In the genomic region with DNA sequence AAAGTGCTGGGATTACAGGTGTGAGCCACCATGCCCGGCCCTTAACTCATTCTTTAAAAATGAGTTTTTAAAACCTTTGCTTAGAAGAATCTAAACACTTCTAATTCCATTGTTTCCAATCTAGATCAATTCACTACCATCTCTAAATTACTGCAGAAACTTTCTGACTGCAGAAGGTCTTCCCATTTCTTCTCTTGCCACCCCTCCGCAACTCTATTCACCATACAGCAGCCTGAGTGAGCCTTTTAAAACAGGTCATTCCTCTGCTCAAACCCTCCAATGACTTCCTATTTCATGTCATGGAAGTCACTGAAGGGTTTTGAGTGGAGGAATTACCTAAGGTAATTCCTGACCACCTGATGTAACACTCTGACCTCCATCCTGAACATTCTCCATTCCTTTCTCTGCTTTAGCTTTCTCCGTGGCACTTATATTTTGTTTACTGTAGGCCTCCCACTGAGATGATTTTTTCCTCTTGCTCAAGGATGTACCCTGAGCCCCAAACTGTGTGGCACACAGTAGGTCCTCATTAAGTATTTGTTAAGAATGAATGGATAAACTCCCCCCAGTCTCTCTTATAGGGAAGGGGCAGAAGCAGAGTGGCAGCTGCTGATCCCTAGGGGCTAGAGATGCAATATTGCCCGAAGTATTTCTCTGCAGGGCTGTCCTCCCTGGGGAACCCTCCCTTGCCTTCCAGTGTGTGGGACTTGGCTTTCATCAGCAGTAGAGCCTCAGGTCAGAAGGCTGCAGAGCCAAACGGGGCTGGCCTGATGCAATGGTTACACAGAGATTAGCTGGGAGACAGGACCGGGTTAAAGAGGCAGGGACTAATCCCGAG, we compare ENCODE assay signal across 8 cellular contexts. TPM values are rescaled to one million over a fixed set of nuclear protein-coding genes. Genes with fewer than 3 reads are reported as not detected.
DNase-seq lines count a peak whose midpoint lies in the region; ATAC-seq and TF ChIP-seq lines count a peak whose summit lies in the region.

No MANE protein-coding gene starts in this region.

- H3K27ac Mint-ChIP-seq in CD8-positive, alpha-beta memory T cell = peak overlapping the region; percentile 93 to 100 (median 99)
- H3K27ac Mint-ChIP-seq in stimulated activated effector memory CD8-positive, alpha-beta T cell treated with anti-CD3 and anti-CD28 coated beads, Interleukin-12 subunit alpha, Interleukin-12 subunit beta, amount 100 ng/mL, for 72 hours = peak overlapping the region; percentile 99

- no peak for DNase-seq in CD8-positive, alpha-beta memory T cell
- DNase-seq in LNCaP clone FGC (ENCODE audit: low read depth) (no peak), GM13976 (ENCODE audit: low spot score) (no peak), NCI-H1092 treated with DMSO at 0.1 percent for 48 hours (lab: John Stamatoyannopoulos, UW) (no peak), NCI-H2107 treated with DMSO at 0.1 percent for 48 hours (lab: John Stamatoyannopoulos, UW; ENCODE audit: unreplicated experiment) (no peak)
- no peak for DNase-seq in stimulated activated effector memory CD8-positive, alpha-beta T cell treated with anti-CD3 and anti-CD28 coated beads, Interleukin-12 subunit alpha, Interleukin-12 subunit beta, amount 100 ng/mL, for 72 hours (ENCODE audit: low spot score in 2 of 2)

- in situ Hi-C loops in GM13976 (cut with MboI; ENCODE audit: low sequenced_read_pairs, unreplicated experiment) = no loop called here

- H3K4me3 Mint-ChIP-seq in CD8-positive, alpha-beta memory T cell = peak overlapping the region; percentile 96 to 100 (median 98)
- peak overlapping the region; percentile 93 for H3K4me3 Mint-ChIP-seq in stimulated activated effector memory CD8-positive, alpha-beta T cell treated with anti-CD3 and anti-CD28 coated beads, Interleukin-12 subunit alpha, Interleukin-12 subunit beta, amount 100 ng/mL, for 72 hours

- peak overlapping the region; percentile 99 for H3K27ac ChIP-seq in CD8-positive, alpha-beta memory T cell (ENCODE audit: low read depth, low read length)
- peak overlapping the region; percentile 100 for H3K27ac ChIP-seq in angular gyrus (ENCODE audit: low read depth, low read length)

- H3K4me3 ChIP-seq in CD8-positive, alpha-beta memory T cell (ENCODE audit: low read length) = peak overlapping the region; percentile 87
- H3K4me3 ChIP-seq in LNCaP clone FGC (ENCODE audit: low read depth, low read length) (peak overlapping the region; percentile 93), iPS-18c (ENCODE audit: insufficient read depth, low read depth, low read length) (peak overlapping the region; percentile 83)

- no peaks in the 10 kb centered on the region for H3K27me3 ChIP-seq in CD8-positive, alpha-beta memory T cell (ENCODE audit: insufficient read depth, low read length, poor library complexity, severe bottlenecking)

- peaks cover 46 to 59% (median 47%) of the 10 kb centered on the region in 3 donors for H3K4me1 Mint-ChIP-seq in CD8-positive, alpha-beta memory T cell
- peaks cover 65% of the 10 kb centered on the region for H3K4me1 Mint-ChIP-seq in stimulated activated effector memory CD8-positive, alpha-beta T cell treated with anti-CD3 and anti-CD28 coated beads, Interleukin-12 subunit alpha, Interleukin-12 subunit beta, amount 100 ng/mL, for 72 hours

- peaks cover 44% of the 10 kb centered on the region for H3K4me1 ChIP-seq in CD8-positive, alpha-beta memory T cell (ENCODE audit: insufficient read depth, low read length)

- H3K36me3 Mint-ChIP-seq in CD8-positive, alpha-beta memory T cell = peaks cover 0 to 66% (median 15%) of the 10 kb centered on the region in 3 donors
- peaks cover 97% of the 10 kb centered on the region for H3K36me3 Mint-ChIP-seq in stimulated activated effector memory CD8-positive, alpha-beta T cell treated with anti-CD3 and anti-CD28 coated beads, Interleukin-12 subunit alpha, Interleukin-12 subunit beta, amount 100 ng/mL, for 72 hours

- H3K9me3 Mint-ChIP-seq in CD8-positive, alpha-beta memory T cell = peaks cover 0 to 4% (median 0%) of the 10 kb centered on the region in 5 donors
- H3K9me3 Mint-ChIP-seq in stimulated activated effector memory CD8-positive, alpha-beta T cell treated with anti-CD3 and anti-CD28 coated beads, Interleukin-12 subunit alpha, Interleukin-12 subunit beta, amount 100 ng/mL, for 72 hours = no peaks in the 10 kb centered on the region

- peaks cover 32% of the 10 kb centered on the region for H3K36me3 ChIP-seq in CD8-positive, alpha-beta memory T cell (ENCODE audit: insufficient read depth, low read length)

- CTCF ChIA-PET in CD8-positive, alpha-beta memory T cell (lab: Charles Lee) = interaction anchor here (1.0 to 2.3 kb wide), 4 partner anchors 10 to 237 kb away, joined by 3 to 12 read pairs (median 4); no protein-coding TSS in a partner anchor

- no peak for ATAC-seq in stimulated activated effector memory CD8-positive, alpha-beta T cell treated with anti-CD3 and anti-CD28 coated beads, Interleukin-12 subunit alpha, Interleukin-12 subunit beta, amount 100 ng/mL, for 72 hours

- H3K27me3 Mint-ChIP-seq in CD8-positive, alpha-beta memory T cell = peaks cover 0 to 3% of the 10 kb centered on the region in 2 donors

- POLR2A ChIA-PET in CD8-positive, alpha-beta memory T cell (lab: Charles Lee) = interaction anchor here (2.1 to 2.6 kb wide), 2 partner anchors 39 to 42 kb away, joined by 13 to 19 read pairs; a partner anchor contains a TSS

- TF ChIP-seq CTCF in LNCaP clone FGC (IDR thresholded peaks at IDR 0.05; ENCODE audit: control insufficient read depth, extremely low read depth, insufficient read depth) (no peak), GM13976 (IDR thresholded peaks at IDR 0.05; ENCODE audit: borderline replicate concordance, control extremely low read depth, extremely low read depth, insufficient read depth, missing control alignments) (no peak)

- H3K9me3 ChIP-seq in CD8-positive, alpha-beta memory T cell (ENCODE audit: low read length) = no peaks in the 10 kb centered on the region
- H3K9me3 ChIP-seq in iPS-18c (ENCODE audit: control insufficient read depth, insufficient read depth, low read length) = no peaks in the 10 kb centered on the region

RNA-seq across cellular contexts. Expression of a gene that starts 1.2 kb away (rescaled TPM):
- 10 to 100 TPM; 12.7 to 13.2 TPM for total RNA-seq in CD8-positive, alpha-beta memory T cell
- 11.7 TPM for polyA plus RNA-seq in CD8-positive, alpha-beta memory T cell

RNA-seq across cellular contexts. Expression of a gene that starts 3.5 kb away (rescaled TPM):
- 10 to 100 TPM; 49.0 to 54.7 TPM for total RNA-seq in CD8-positive, alpha-beta memory T cell
- polyA plus RNA-seq in CD8-positive, alpha-beta memory T cell = 4.2 TPM

RNA-seq across cellular contexts. Expression of a gene that starts 27.9 kb away (rescaled TPM):
- total RNA-seq in CD8-positive, alpha-beta memory T cell = 10 to 100 TPM; 98.7 to 99.3 TPM
- polyA plus RNA-seq in CD8-positive, alpha-beta memory T cell = 80.8 TPM

RNA-seq across cellular contexts. Expression of a gene that starts 30.7 kb away (rescaled TPM):
- total RNA-seq in CD8-positive, alpha-beta memory T cell = 1 to 10 TPM; 1.8 to 2.1 TPM
- polyA plus RNA-seq in CD8-positive, alpha-beta memory T cell = 0.12 TPM

RNA-seq across cellular contexts. Expression of a gene that starts 31.3 kb away (rescaled TPM):
- total RNA-seq in CD8-positive, alpha-beta memory T cell = 100 to 1,000 TPM; 386 to 398 TPM
- 89.8 TPM for polyA plus RNA-seq in CD8-positive, alpha-beta memory T cell
